In the genomic region with DNA sequence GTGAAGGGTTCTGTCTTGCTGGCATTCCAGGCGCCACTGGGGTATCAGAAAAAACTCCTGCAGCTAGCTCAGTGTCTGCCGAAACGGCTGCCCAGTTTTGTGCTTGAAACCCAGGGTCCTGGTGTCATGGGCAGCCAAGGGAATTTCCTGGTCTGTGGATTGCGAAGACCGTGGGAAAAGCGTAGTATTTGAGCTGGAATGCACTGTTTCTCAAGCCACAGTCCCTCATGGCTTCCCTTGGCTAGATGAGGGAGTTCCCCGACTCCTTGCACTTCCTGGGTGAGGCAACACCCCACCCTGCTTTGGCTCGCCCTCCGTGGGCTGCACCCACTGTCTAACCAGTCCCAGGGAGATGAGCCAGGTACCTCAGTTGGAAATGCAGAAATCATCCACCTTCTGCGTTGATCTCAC, we compare ENCODE assay signal across 1 cellular context.
TF ChIP-seq lines count a peak whose summit lies in the region.

No MANE protein-coding gene starts in this region.

TF ChIP-seq in H1, 55 proteins besides CTCF, POLR2A, EP300 and RAD21:
- TF ChIP-seq TAF7 (optimal IDR thresholded peaks at IDR 0.05; ENCODE audit: borderline replicate concordance, low read depth, low read length) (no peak), CBX8 (IDR thresholded peaks at IDR 0.05; ENCODE audit: borderline replicate concordance, low read depth, low read length) (no peak), SUZ12 (IDR thresholded peaks at IDR 0.05; ENCODE audit: low read length) (no peak), MAFK (IDR thresholded peaks at IDR 0.05; ENCODE audit: low read depth, low read length) (no peak), RXRA (IDR thresholded peaks at IDR 0.05; ENCODE audit: insufficient read depth, low read depth, low read length) (no peak), CHD2 (IDR thresholded peaks at IDR 0.05; ENCODE audit: low read length) (no peak), KDM1A (IDR thresholded peaks at IDR 0.05; ENCODE audit: borderline replicate concordance, low read length) (no peak)
